ENCODE assay signal across 8 cellular contexts in genomic region chr14:20461230-20462141, GRCh38. TPM values are rescaled to one million over a fixed set of nuclear protein-coding genes. Genes with fewer than 3 reads are reported as not detected.
DNase-seq lines count a peak whose midpoint lies in the region; ATAC-seq, FAIRE-seq and TF ChIP-seq lines count a peak whose summit lies in the region.

TSS of gene PIP4P1 (minus strand) at chr14:20461434. CDS start at chr14:20461325, 109 bp downstream.

- H3K27me3 ChIP-seq in bronchial epithelial cell (ENCODE audit: control insufficient read depth, insufficient read depth, low read length) (no peaks in the 10 kb centered on the region), iPS-20b (ENCODE audit: insufficient read depth, low read length) (no peaks in the 10 kb centered on the region)

- DNase-seq in AG04449 (ENCODE audit: low read depth, low spot score) (peak; percentile 100), NCI-H2227 treated with DMSO at 0.1 percent for 48 hours (lab: John Stamatoyannopoulos, UW) (peak; percentile 100), bronchial epithelial cell (ENCODE audit: low read depth) (peak; percentile 100)

- H3K36me3 ChIP-seq in bronchial epithelial cell (ENCODE audit: control insufficient read depth, insufficient read depth, low read length) (peaks cover 9% of the 10 kb centered on the region), iPS-20b (ENCODE audit: insufficient read depth, low read depth, low read length) (peaks cover 42% of the 10 kb centered on the region)

- H3K9me3 ChIP-seq in iPS-20b (ENCODE audit: insufficient read depth, low read depth, low read length): no peaks in the 10 kb centered on the region

- TF ChIP-seq CTCF in AG04449 (IDR thresholded peaks at IDR 0.05; ENCODE audit: insufficient read depth, low read length, missing control alignments): no peak
- no peak for TF ChIP-seq CTCF in WI38 (IDR thresholded peaks at IDR 0.05; ENCODE audit: low read depth, low read length)
- TF ChIP-seq CTCF in bronchial epithelial cell (IDR thresholded peaks at IDR 0.05; ENCODE audit: insufficient read depth, low read length, severe bottlenecking): no peak

- peak; percentile 95 for ATAC-seq in GM18907 (IDR thresholded peaks at IDR 0.05; ENCODE audit: unreplicated experiment)
- peak; percentile 89 for ATAC-seq in HG03159 (IDR thresholded peaks at IDR 0.05; ENCODE audit: unreplicated experiment)

- H3K4me3 ChIP-seq in AG04449 (ENCODE audit: low read depth, low read length) (peak within 1 kb of the TSS; percentile 78), WI38 (ENCODE audit: low read depth, low read length) (peak within 1 kb of the TSS; percentile 94), bronchial epithelial cell (ENCODE audit: low read depth, low read length) (peak within 1 kb of the TSS; percentile 76), iPS-20b (ENCODE audit: low read length) (peak within 1 kb of the TSS; percentile 94), skin epidermis (peak within 1 kb of the TSS; percentile 80 to 95 (median 88))

- H3K9ac ChIP-seq in iPS-20b (ENCODE audit: low read depth, low read length): peak within 1 kb of the TSS; percentile 87

- peaks cover 8% of the 10 kb centered on the region for H3K4me1 ChIP-seq in iPS-20b (ENCODE audit: insufficient read depth, low read length)

- POLR2A ChIA-PET in AG04449 (lab: Yijun Ruan, JAX): interaction anchor here (0.6 to 1.6 kb wide), 8 partner anchors 8 to 223 kb away, joined by 3 to 14 read pairs (median 6); partner anchors contain the start of genes KLHL33, PARP2, PNP and RNASE4

- H3K27ac ChIP-seq in iPS-20b (ENCODE audit: low read length): peak within 1 kb of the TSS; percentile 43
- H3K27ac ChIP-seq in skin epidermis: peak within 1 kb of the TSS; percentile 71 to 98 (median 96)

- FAIRE-seq in bronchial epithelial cell (lab: Jason Lieb, UNC): peak; percentile 99

- CTCF ChIA-PET in AG04449 (lab: Yijun Ruan, JAX): interaction anchor here (0.8 to 2.8 kb wide), 7 partner anchors 14 to 509 kb away, joined by 3 to 8 read pairs (median 4); no protein-coding TSS in a partner anchor

RNA-seq across cellular contexts. Expression of gene PIP4P1, which starts in this region (rescaled TPM):
- total RNA-seq in bronchial epithelial cell: 19.3 and 24.7 TPM in 2 replicates

Comparison
In these comparisons a context has a peak if more than half of its experiments do, and no peak if none do; other contexts are left out.
1. Peak in every context shown above with its lines: DNase-seq, ATAC-seq, H3K4me3 ChIP-seq and H3K27ac ChIP-seq.